1 cellular context compared by ENCODE assay signal in genomic region chr7:133082390-133082766, GRCh38.
A peak's percentile ranks its signal among the peaks of the same experiment; 100 is the strongest.
TF ChIP-seq lines count a peak whose summit lies in the region.

No MANE protein-coding gene starts in this region.

TF ChIP-seq in K562, 482 proteins besides CTCF, POLR2A, EP300 and RAD21 (continued from another document and continues in another):
- TF ChIP-seq ZNF609 (CRISPR knock-in tag; IDR thresholded peaks at IDR 0.05; ENCODE audit: borderline replicate concordance) (no peak), ZNF780A (CRISPR knock-in tag; IDR thresholded peaks at IDR 0.05) (no peak), ZFP1 (CRISPR knock-in tag; IDR thresholded peaks at IDR 0.05) (no peak), LCOR (CRISPR knock-in tag; IDR thresholded peaks at IDR 0.05) (no peak), FOXA3 (CRISPR knock-in tag; conservative IDR thresholded peaks at IDR 0.05 in 1 of 2, IDR thresholded peaks at IDR 0.05 in 1 of 2) (0 out of 4 replicates have a peak, but pooled peaks of 1 of the 2 experiments have one; percentile 55), CBX3 (IDR thresholded peaks at IDR 0.05; ENCODE audit: borderline replicate concordance in 1 of 2, low read length in 2 of 2) (no peak), SMARCB1 (IDR thresholded peaks at IDR 0.05; ENCODE audit: insufficient read length, low read depth) (no peak), CXXC5 (CRISPR knock-in tag; IDR thresholded peaks at IDR 0.05) (no peak), XRCC5 (IDR thresholded peaks at IDR 0.05; ENCODE audit: low read depth, low read length) (no peak), HLTF (IDR thresholded peaks at IDR 0.05) (no peak), KLF10 (CRISPR knock-in tag; IDR thresholded peaks at IDR 0.05) (no peak), ZNF174 (CRISPR knock-in tag; IDR thresholded peaks at IDR 0.05) (peak; percentile 59; the same call in 1 of the 2 replicates), ZNF449 (CRISPR knock-in tag; IDR thresholded peaks at IDR 0.05) (no peak), KLF6 (CRISPR knock-in tag; IDR thresholded peaks at IDR 0.05; ENCODE audit: borderline replicate concordance) (peak; percentile 31; the same call in 1 of the 2 replicates), ZNF507 (tag; conservative IDR thresholded peaks at IDR 0.05) (no peak), SP1 (CRISPR knock-in tag; IDR thresholded peaks at IDR 0.05) (no peak; the same call in 1 of the 2 replicates), CBFB (CRISPR knock-in tag; IDR thresholded peaks at IDR 0.05) (0 out of 2 replicates have a peak, but pooled peaks have one; percentile 69), ARID3B (CRISPR knock-in tag; IDR thresholded peaks at IDR 0.05; ENCODE audit: borderline replicate concordance) (no peak), DMBX1 (CRISPR knock-in tag; IDR thresholded peaks at IDR 0.05; ENCODE audit: borderline replicate concordance) (no peak), NR4A1 (CRISPR knock-in tag; IDR thresholded peaks at IDR 0.05) (no peak), NR4A1 (tag; IDR thresholded peaks at IDR 0.05) (no peak), ZNF280B (CRISPR knock-in tag; IDR thresholded peaks at IDR 0.05) (no peak), ZBTB2 (IDR thresholded peaks at IDR 0.05) (no peak), DNMT1 (IDR thresholded peaks at IDR 0.05) (no peak), ZNF224 (CRISPR knock-in tag; IDR thresholded peaks at IDR 0.05) (no peak), NFIX (CRISPR knock-in tag; IDR thresholded peaks at IDR 0.05; ENCODE audit: low read depth) (0 out of 2 replicates have a peak, but pooled peaks have one; percentile 10), NELFE (IDR thresholded peaks at IDR 0.05; ENCODE audit: insufficient read depth, insufficient read length) (no peak), DDX20 (tag; IDR thresholded peaks at IDR 0.05; ENCODE audit: low read depth) (no peak), NFYB (IDR thresholded peaks at IDR 0.05; ENCODE audit: extremely low read depth, insufficient read length) (no peak), GMEB1 (CRISPR knock-in tag; IDR thresholded peaks at IDR 0.05) (no peak), ZBED1 (IDR thresholded peaks at IDR 0.05) (no peak), ZNF3 (CRISPR knock-in tag; IDR thresholded peaks at IDR 0.05) (no peak), HIVEP1 (CRISPR knock-in tag; IDR thresholded peaks at IDR 0.05) (no peak), ZNF699 (CRISPR knock-in tag; IDR thresholded peaks at IDR 0.05; ENCODE audit: insufficient replicate concordance) (peak; percentile 15), U2AF1 (optimal IDR thresholded peaks at IDR 0.05; ENCODE audit: low read depth, low read length) (no peak), ZNF277 (CRISPR knock-in tag; IDR thresholded peaks at IDR 0.05; ENCODE audit: borderline replicate concordance) (no peak), ZNF316 (IDR thresholded peaks at IDR 0.05) (no peak), ZNF639 (CRISPR knock-in tag; conservative IDR thresholded peaks at IDR 0.05 in 1 of 2, IDR thresholded peaks at IDR 0.05 in 1 of 2) (0 out of 4 replicates have a peak, but pooled peaks of 1 of the 2 experiments have one; percentile 8), ESRRA (IDR thresholded peaks at IDR 0.05; ENCODE audit: borderline replicate concordance, low read depth) (no peak), TGIF2 (CRISPR knock-in tag; IDR thresholded peaks at IDR 0.05) (no peak), PRPF4 (IDR thresholded peaks at IDR 0.05; ENCODE audit: insufficient read depth, low read depth, low read length, poor library complexity, severe bottlenecking) (no peak), TEAD4 (IDR thresholded peaks at IDR 0.05; ENCODE audit: low read length) (no peak), TEAD4 (CRISPR knock-in tag; IDR thresholded peaks at IDR 0.05; ENCODE audit: borderline replicate concordance) (no peak), THRAP3 (IDR thresholded peaks at IDR 0.05; ENCODE audit: borderline replicate concordance) (no peak), GTF2B (IDR thresholded peaks at IDR 0.05; ENCODE audit: extremely low read depth, insufficient read length) (no peak), ZNF239 (CRISPR knock-in tag; IDR thresholded peaks at IDR 0.05) (peak; percentile 23; the same call in 1 of the 2 replicates), RAD51 (IDR thresholded peaks at IDR 0.05; ENCODE audit: borderline replicate concordance, low read depth) (no peak), ZKSCAN8 (CRISPR knock-in tag; IDR thresholded peaks at IDR 0.05) (no peak), EHMT2 (IDR thresholded peaks at IDR 0.05) (peak; percentile 28; the same call in 1 of the 2 replicates), ZNF695 (CRISPR knock-in tag; IDR thresholded peaks at IDR 0.05) (no peak), NKRF (IDR thresholded peaks at IDR 0.05; ENCODE audit: borderline replicate concordance) (no peak), COPS2 (conservative IDR thresholded peaks at IDR 0.05) (no peak), L3MBTL2 (IDR thresholded peaks at IDR 0.05) (no peak)
